10 cellular contexts compared by ENCODE assay signal in genomic region chr3:146047485-146047884, GRCh38.
"Had no signal": no experiment of that assay in that cellular context is flagged by ENCODE, and none has a peak within 500 bp of the region (broad histone marks: within the 10 kb centered on the region; RNA-seq: fewer than 3 reads in every experiment).

No MANE protein-coding gene starts in this region.

- H3K36me3 ChIP-seq: HAP-1 had no signal

- H3K27ac ChIP-seq: GM23248, KMS-11 had no signal

- H3K4me2 ChIP-seq: KMS-11 had no signal

- ATAC-seq: HCT116 had no signal

- H3K4me3 ChIP-seq: GM23248, HAP-1 had no signal

- H3K9ac ChIP-seq: GM23248, KMS-11 had no signal

- H3K9me3 ChIP-seq: HAP-1 had no signal

- H2AFZ ChIP-seq: GM23248 had no signal

- DNase-seq: GM23248, GOT3, H7, HFFc6, Karpas-422, KBM-7 had no signal

- FAIRE-seq: HTR-8/SVneo had no signal

- H3K4me1 ChIP-seq: HAP-1 had no signal
